13 cellular contexts compared by ENCODE assay signal in the genomic region with DNA sequence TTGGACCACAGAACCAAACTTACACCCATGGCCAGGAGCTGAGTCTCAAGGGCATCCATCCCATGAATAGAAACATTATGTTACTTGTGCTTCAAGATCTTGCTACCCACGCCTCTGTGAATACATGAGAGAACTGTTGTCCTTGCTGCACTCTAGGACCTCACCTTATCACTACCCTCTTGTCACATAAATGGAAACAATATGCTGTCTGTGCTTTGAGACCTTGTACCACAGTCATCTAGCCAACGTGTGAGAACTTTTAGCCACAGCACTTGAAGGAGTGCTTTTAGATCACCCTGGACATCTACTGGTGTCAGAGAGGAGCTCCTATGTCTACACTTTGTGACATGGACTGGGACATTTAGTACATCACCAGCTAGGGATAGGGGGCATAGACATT. TPM values are rescaled to one million over a fixed set of nuclear protein-coding genes. Genes with fewer than 3 reads are reported as not detected.
DNase-seq lines count a peak whose midpoint lies in the region; ATAC-seq, FAIRE-seq and TF ChIP-seq lines count a peak whose summit lies in the region.
"Had no signal": no experiment of that assay in that cellular context is flagged by ENCODE, and none has a peak within 500 bp of the region (broad histone marks: within the 10 kb centered on the region; RNA-seq: fewer than 3 reads in every experiment).

No MANE protein-coding gene starts in this region.

- 75 to 89% methylated on average over 2 of the region's 2 CpGs for WGBS in aorta, 2 donors

- peak overlapping the region; percentile 89 to 90 for H3K27ac Mint-ChIP-seq in T-cell
- H3K27ac Mint-ChIP-seq in central memory CD8-positive, alpha-beta T cell (ENCODE audit: low read depth): peak overlapping the region; percentile 96
- peak overlapping the region; percentile 100 for H3K27ac Mint-ChIP-seq in stimulated activated naive CD8-positive, alpha-beta T cell treated with anti-CD3 and anti-CD28 coated beads, Interleukin-15, amount 100 ng/mL, for 72 hours

- no peak for DNase-seq in activated T-cell treated with anti-CD3 and anti-CD28 coated beads, Interleukin-2, amount 50 U/mL, for 4 hours
- DNase-seq in activated T-cell treated with anti-CD3 and anti-CD28 coated beads, Interleukin-2, amount 50 U/mL, for 1 hour: no peak
- no peak for DNase-seq in T-cell
- no peak for DNase-seq in central memory CD8-positive, alpha-beta T cell (ENCODE audit: low spot score in 2 of 2)
- peak in 1 of 2 donors; percentile 26 for DNase-seq in stimulated activated naive CD8-positive, alpha-beta T cell treated with anti-CD3 and anti-CD28 coated beads, Interleukin-15, amount 100 ng/mL, for 72 hours
- no peak for DNase-seq in kidney
- no peak for DNase-seq in aorta
- no peak for DNase-seq in HPDE6-E6E7 (ENCODE audit: extremely low spot score)
- DNase-seq: NCI-H1105, upper lobe of right lung had no signal

- peaks cover 5% of the 10 kb centered on the region for H3K36me3 Mint-ChIP-seq in activated T-cell treated with anti-CD3 and anti-CD28 coated beads, Interleukin-2, amount 50 U/mL, for 4 hours (ENCODE audit: insufficient read depth)
- H3K36me3 Mint-ChIP-seq in T-cell: no peaks in the 10 kb centered on the region
- H3K36me3 Mint-ChIP-seq in central memory CD8-positive, alpha-beta T cell (ENCODE audit: insufficient read depth): peaks cover 1% of the 10 kb centered on the region

- TF ChIP-seq CTCF in kidney (IDR thresholded peaks at IDR 0.05; ENCODE audit: borderline replicate concordance, extremely low read depth, insufficient read depth): no peak

- H3K27me3 Mint-ChIP-seq in activated T-cell treated with anti-CD3 and anti-CD28 coated beads, Interleukin-2, amount 50 U/mL, for 4 hours (ENCODE audit: low read depth): no peaks in the 10 kb centered on the region
- H3K27me3 Mint-ChIP-seq in T-cell: no peaks in the 10 kb centered on the region
- H3K27me3 Mint-ChIP-seq in central memory CD8-positive, alpha-beta T cell: no peaks in the 10 kb centered on the region
- H3K27me3 Mint-ChIP-seq in stimulated activated naive CD8-positive, alpha-beta T cell treated with anti-CD3 and anti-CD28 coated beads, Interleukin-15, amount 100 ng/mL, for 72 hours: no peaks in the 10 kb centered on the region

- H3K4me3 Mint-ChIP-seq in activated T-cell treated with anti-CD3 and anti-CD28 coated beads, Interleukin-2, amount 50 U/mL, for 4 hours: peak overlapping the region; percentile 81
- H3K4me3 Mint-ChIP-seq in T-cell: peak overlapping the region in 1 of 3 donors; percentile 74
- H3K4me3 Mint-ChIP-seq in central memory CD8-positive, alpha-beta T cell: peak overlapping the region; percentile 49
- peak overlapping the region in 1 of 2 donors; percentile 97 for H3K4me3 Mint-ChIP-seq in stimulated activated naive CD8-positive, alpha-beta T cell treated with anti-CD3 and anti-CD28 coated beads, Interleukin-15, amount 100 ng/mL, for 72 hours

- no peak for FAIRE-seq in kidney (lab: Jason Lieb, UNC)

- no peaks in the 10 kb centered on the region for H3K9me3 Mint-ChIP-seq in activated T-cell treated with anti-CD3 and anti-CD28 coated beads, Interleukin-2, amount 50 U/mL, for 4 hours
- H3K9me3 Mint-ChIP-seq in T-cell: no peaks in the 10 kb centered on the region
- H3K9me3 Mint-ChIP-seq in central memory CD8-positive, alpha-beta T cell: no peaks in the 10 kb centered on the region
- H3K9me3 Mint-ChIP-seq in stimulated activated naive CD8-positive, alpha-beta T cell treated with anti-CD3 and anti-CD28 coated beads, Interleukin-15, amount 100 ng/mL, for 72 hours: no peaks in the 10 kb centered on the region

- POLR2A ChIA-PET in T-cell (lab: Charles Lee): interaction anchor here in 1 of 2 donors (0.9 to 1.0 kb wide), 2 partner anchors 31 to 39 kb away, joined by 3 read pairs; partner anchors contain the start of gene HUWE1

- H3K4me3 ChIP-seq in kidney (ENCODE audit: low read length in 2 of 2) (no peak overlapping the region), aorta (ENCODE audit: low read length in 2 of 2) (no peak overlapping the region)
- H3K4me3 ChIP-seq: cardiac muscle cell, upper lobe of right lung had no signal

- H3K27me3 ChIP-seq in aorta (ENCODE audit: control insufficient read depth in 1 of 2, insufficient read depth in 2 of 2, low read length in 1 of 2): no peaks in the 10 kb centered on the region
- H3K27me3 ChIP-seq: cardiac muscle cell, upper lobe of right lung had no signal

- no peaks in the 10 kb centered on the region for H3K4me1 ChIP-seq in kidney (ENCODE audit: control insufficient read depth in 1 of 2, insufficient read depth in 1 of 2, low read depth in 1 of 2, low read length in 2 of 2)
- H3K4me1 ChIP-seq in aorta (ENCODE audit: control insufficient read depth in 1 of 2, insufficient read depth in 2 of 2, low read length in 2 of 2): no peaks in the 10 kb centered on the region
- H3K4me1 ChIP-seq: parathyroid adenoma, upper lobe of right lung had no signal

- CTCF ChIA-PET in T-cell (lab: Charles Lee): no interaction called here

- no peak overlapping the region for H3K9ac ChIP-seq in kidney (ENCODE audit: low read length in 2 of 2)
- H3K9ac ChIP-seq: parathyroid adenoma had no signal

- ATAC-seq in activated T-cell treated with anti-CD3 and anti-CD28 coated beads, Interleukin-2, amount 50 U/mL, for 4 hours: no peak
- ATAC-seq in T-cell (replicated peaks in 1 of 4) (no peak), aorta (ENCODE audit: low FRiP score) (no peak)
- ATAC-seq in central memory CD8-positive, alpha-beta T cell (replicated peaks; ENCODE audit: extremely low read depth, poor library complexity, severe bottlenecking): no peak
- ATAC-seq in stimulated activated naive CD8-positive, alpha-beta T cell treated with anti-CD3 and anti-CD28 coated beads, Interleukin-15, amount 100 ng/mL, for 72 hours: peak; percentile 27
- ATAC-seq: left lobe of liver, upper lobe of right lung had no signal

- H3K4me1 Mint-ChIP-seq in activated T-cell treated with anti-CD3 and anti-CD28 coated beads, Interleukin-2, amount 50 U/mL, for 4 hours (ENCODE audit: low read depth): peaks cover 48% of the 10 kb centered on the region
- H3K4me1 Mint-ChIP-seq in T-cell: peaks cover 51 to 52% (median 52%) of the 10 kb centered on the region in 3 donors
- peaks cover 38% of the 10 kb centered on the region for H3K4me1 Mint-ChIP-seq in central memory CD8-positive, alpha-beta T cell
- peaks cover 42% of the 10 kb centered on the region for H3K4me1 Mint-ChIP-seq in stimulated activated naive CD8-positive, alpha-beta T cell treated with anti-CD3 and anti-CD28 coated beads, Interleukin-15, amount 100 ng/mL, for 72 hours

- intact Hi-C loops in kidney (cut with DNase I): no loop called here
- intact Hi-C loops in aorta (cut with DNase I): no loop called here

- H3K27ac ChIP-seq in kidney (ENCODE audit: low read depth in 2 of 2, low read length in 2 of 2): no peak overlapping the region
- H3K27ac ChIP-seq in aorta (ENCODE audit: low read depth in 1 of 2, low read length in 2 of 2): no peak overlapping the region
- H3K27ac ChIP-seq: cardiac muscle cell, parathyroid adenoma, upper lobe of right lung had no signal

- H3K36me3 ChIP-seq in kidney (ENCODE audit: control insufficient read depth in 1 of 2, insufficient read depth in 2 of 2, low read length in 2 of 2): no peaks in the 10 kb centered on the region
- H3K36me3 ChIP-seq in aorta (ENCODE audit: control insufficient read depth in 1 of 2, insufficient read depth in 2 of 2, low read length in 1 of 2): no peaks in the 10 kb centered on the region
- H3K36me3 ChIP-seq: cardiac muscle cell, upper lobe of right lung had no signal

- H3K9me3 ChIP-seq in kidney (ENCODE audit: control insufficient read depth in 1 of 2, low read length in 2 of 2): no peaks in the 10 kb centered on the region
- H3K9me3 ChIP-seq in aorta (ENCODE audit: control insufficient read depth, low read length): no peaks in the 10 kb centered on the region
- H3K9me3 ChIP-seq: upper lobe of right lung had no signal

RNA-seq across cellular contexts. Expression of gene HUWE1, which starts 30.7 kb away (rescaled TPM):
- 100 to 1,000 TPM; 433 to 540 (median 440) TPM for total RNA-seq in activated T-cell treated with anti-CD3 and anti-CD28 coated beads, Interleukin-2, amount 50 U/mL, for 4 hours
- total RNA-seq in T-cell (100 to 1,000 TPM; 153 to 214 (median 179) TPM), kidney (203 TPM), aorta (100 to 1,000 TPM; 180 to 196 TPM)
- polyA plus RNA-seq in kidney (ENCODE audit: insufficient read depth, low read depth, low replicate concordance) (34.2 TPM), aorta (10 to 100 TPM; 22.5 to 39.6 TPM)
